8 cellular contexts compared by ENCODE assay signal in the genomic region with DNA sequence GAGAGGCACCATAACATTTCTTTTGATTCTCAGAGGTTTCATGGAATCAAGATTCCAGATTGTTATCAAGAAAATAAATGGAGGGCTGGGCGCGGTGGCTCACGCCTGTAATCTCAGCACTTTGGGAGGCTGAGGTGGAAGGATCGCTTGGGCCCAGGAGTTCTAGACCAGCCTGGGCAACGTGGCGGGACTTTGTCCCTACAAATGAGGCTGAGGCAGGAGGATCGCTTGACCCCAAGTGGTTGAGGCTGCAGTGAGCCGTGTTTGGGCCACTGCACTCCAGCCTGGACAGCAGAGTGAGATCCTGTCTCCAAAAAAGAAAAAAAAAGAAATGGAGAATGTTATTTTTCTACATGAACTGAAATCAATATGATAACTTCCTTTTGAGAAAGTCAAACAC. TPM values are rescaled to one million over a fixed set of nuclear protein-coding genes. Genes with fewer than 3 reads are reported as not detected.
DNase-seq lines count a peak whose midpoint lies in the region; ATAC-seq, FAIRE-seq and TF ChIP-seq lines count a peak whose summit lies in the region.

No MANE protein-coding gene starts in this region.

- no peak overlapping the region for H3K27ac ChIP-seq in heart left ventricle
- no peak overlapping the region for H3K27ac ChIP-seq in K562 (ENCODE audit: extremely low read depth, low read depth, low read length)
- no peak overlapping the region for H3K27ac ChIP-seq in mesenchymal stem cell (ENCODE audit: low read length, poor library complexity, severe bottlenecking)
- H3K27ac ChIP-seq in uterus: no peak overlapping the region

- peak overlapping the region in 1 of 2 experiments; percentile 48 for H3K14ac ChIP-seq in mesenchymal stem cell (ENCODE audit: low read length in 2 of 2)

- DNase-seq in heart left ventricle (no peak), left ventricle myocardium superior (no peak), K562 (ENCODE audit: extremely low read depth in 1 of 4, low spot score in 3 of 4) (peak in 1 of 4 experiments; percentile 19), mesenchymal stem cell (no peak), uterus (no peak), posterior vena cava (ENCODE audit: low spot score) (no peak), GM12892 (ENCODE audit: insufficient read length) (no peak)
- DNase-seq in stimulated activated naive CD4-positive, alpha-beta T cell treated with Interleukin-2 at 50 U/mL for 16 hours (lab: John Stamatoyannopoulos, UW): no peak

- H3K4me1 ChIP-seq in heart left ventricle (peaks cover 10 to 58% (median 45%) of the 10 kb centered on the region in 12 donors), K562 (replicated peaks in 1 of 2; ENCODE audit: control insufficient read depth in 2 of 2, insufficient read depth in 2 of 2, low read length in 2 of 2) (peaks cover 0 to 10% of the 10 kb centered on the region in 2 experiments; a peak in 4 of 5 replicates), mesenchymal stem cell (ENCODE audit: control insufficient read depth, insufficient read depth, low read depth, low read length) (peaks cover 7% of the 10 kb centered on the region), uterus (peaks cover 14 to 17% of the 10 kb centered on the region in 2 donors)

- H2BK15ac ChIP-seq in mesenchymal stem cell (ENCODE audit: low read depth, poor library complexity, severe bottlenecking): no peak overlapping the region

- H3K9me3 ChIP-seq in heart left ventricle (no peaks in the 10 kb centered on the region), K562 (replicated peaks; ENCODE audit: control insufficient read depth, insufficient read depth, low read depth, low read length) (no peaks in the 10 kb centered on the region), mesenchymal stem cell (ENCODE audit: control insufficient read depth, low read length) (no peaks in the 10 kb centered on the region), uterus (no peaks in the 10 kb centered on the region)

- no peak overlapping the region for H2AK5ac ChIP-seq in mesenchymal stem cell (ENCODE audit: low read length, severe bottlenecking)

- no peak overlapping the region for H4K91ac ChIP-seq in mesenchymal stem cell (ENCODE audit: low read length)

- 89 to 96% (median 93%) methylated on average over 8 of the region's 8 CpGs for WGBS in heart left ventricle, 4 donors
- 0% methylated on average over 6 of the region's 8 CpGs for WGBS in K562 (ENCODE audit: insufficient coverage, low coverage, missing lambda C conversion rate)
- WGBS in mesenchymal stem cell: 95% methylated on average over 7 of the region's 8 CpGs

- no peak overlapping the region for H2BK120ac ChIP-seq in mesenchymal stem cell (ENCODE audit: low read depth, low read length)

- CTCF ChIA-PET in K562 (lab: Yijun Ruan, JAX; ENCODE audit: low intra/inter-chr PET ratio): no interaction called here

- H3K9ac ChIP-seq in K562 (ENCODE audit: insufficient read depth in 1 of 2, low read depth in 2 of 2, low read length in 2 of 2) (peak overlapping the region; percentile 85 to 94; a peak in 3 of 4 replicates), mesenchymal stem cell (ENCODE audit: low read length) (peak overlapping the region; percentile 98)

- intact Hi-C loops in heart left ventricle (cut with DNase I) (loop anchor here in 3 of 10 donors (2.0 to 10.0 kb wide), 3 partner anchors 63 to 265 kb away; no protein-coding TSS in a partner anchor), left ventricle myocardium superior (cut with micrococcal nuclease) (loop anchor here (10.0 kb wide), 1 partner anchor 1585 kb away; a partner anchor contains a TSS), K562 (cut with micrococcal nuclease) (loop anchor here (5.0 kb wide), 1 partner anchor 63 kb away; no protein-coding TSS in a partner anchor), uterus (cut with DNase I; ENCODE audit: low total_unique reads) (no loop called here), posterior vena cava (cut with DNase I) (no loop called here)

- H3K4ac ChIP-seq in mesenchymal stem cell (ENCODE audit: low read depth in 1 of 2, low read length in 2 of 2): no peak overlapping the region

- in situ Hi-C loops in K562 (cut with MboI): no loop called here

- TF ChIP-seq POLR2A in heart left ventricle (IDR thresholded peaks at IDR 0.05) (no peak), K562 (conservative IDR thresholded peaks at IDR 0.05) (no peak), uterus (IDR thresholded peaks at IDR 0.05) (no peak), GM12892 (IDR thresholded peaks at IDR 0.05; ENCODE audit: low read depth, low read length) (no peak)

- H3K18ac ChIP-seq in mesenchymal stem cell (ENCODE audit: low read depth in 1 of 2, low read length in 2 of 2): no peak overlapping the region

- H2AFZ ChIP-seq in K562 (ENCODE audit: low read depth, low read length) (no peak overlapping the region), mesenchymal stem cell (ENCODE audit: low read depth, low read length) (no peak overlapping the region)

- no peak for ATAC-seq in heart left ventricle
- ATAC-seq in left ventricle myocardium superior: no peak
- no peak for ATAC-seq in K562

- no peak overlapping the region for H4K8ac ChIP-seq in mesenchymal stem cell (ENCODE audit: low read length)

- BruUV-seq in K562 (replicated peaks; lab: Mats Ljungman, UMichigan): no TSS peak

- H2BK5ac ChIP-seq in mesenchymal stem cell (ENCODE audit: low read depth, low read length, poor library complexity, severe bottlenecking): no peak overlapping the region

- H3K79me2 ChIP-seq in K562 (ENCODE audit: control insufficient read depth, insufficient read depth, low read length): peaks cover 90% of the 10 kb centered on the region

- H3K27me3 ChIP-seq in heart left ventricle (no peaks in the 10 kb centered on the region), K562 (ENCODE audit: control insufficient read depth in 2 of 2, insufficient read depth in 2 of 2, low read length in 2 of 2) (no peaks in the 10 kb centered on the region), mesenchymal stem cell (ENCODE audit: control insufficient read depth in 1 of 2, insufficient read depth in 1 of 2, low read length in 2 of 2) (no peaks in the 10 kb centered on the region), uterus (no peaks in the 10 kb centered on the region)

- peaks cover 2% of the 10 kb centered on the region for H3K79me1 ChIP-seq in mesenchymal stem cell (replicated peaks; ENCODE audit: low read length, poor library complexity, severe bottlenecking)

- H2BK12ac ChIP-seq in mesenchymal stem cell (ENCODE audit: low read length in 2 of 2): no peak overlapping the region

- TF ChIP-seq EP300 in K562 (IDR thresholded peaks at IDR 0.05; ENCODE audit: low read length): no peak

- H4K20me1 ChIP-seq in K562 (replicated peaks; ENCODE audit: control insufficient read depth, insufficient read depth, low read length): peaks cover 2% of the 10 kb centered on the region; the same call in 1 of the 2 replicates

- H3K4me2 ChIP-seq in K562 (ENCODE audit: insufficient read depth, low read length): peak overlapping the region; percentile 87
- H3K4me2 ChIP-seq in mesenchymal stem cell (ENCODE audit: low read length, poor library complexity, severe bottlenecking): peak overlapping the region; percentile 66

- H3K9me1 ChIP-seq in K562 (ENCODE audit: control insufficient read depth, insufficient read depth, low read length): no peaks in the 10 kb centered on the region

- FAIRE-seq in K562 (lab: Jason Lieb, UNC) (no peak), GM12892 (lab: Jason Lieb, UNC) (no peak)

- no peak for TF ChIP-seq RAD21 in K562 (CRISPR knock-in tag; conservative IDR thresholded peaks at IDR 0.05 in 1 of 2, IDR thresholded peaks at IDR 0.05 in 1 of 2)

- POLR2A ChIA-PET in K562 (lab: Yijun Ruan, JAX): interaction anchor here (0.6 to 1.6 kb wide), 3 partner anchors 13 to 1824 kb away, joined by 3 to 5 read pairs (median 4); no protein-coding TSS in a partner anchor

- no peak overlapping the region for H3K23ac ChIP-seq in mesenchymal stem cell (ENCODE audit: low read length in 2 of 2)

- H3K4me3 ChIP-seq in heart left ventricle (peak overlapping the region in 10 of 12 donors; percentile 77 to 95 (median 82)), K562 (peak overlapping the region; percentile 81), mesenchymal stem cell (ENCODE audit: insufficient read depth in 1 of 2, low read depth in 1 of 2, low read length in 2 of 2) (peak overlapping the region; percentile 47 to 93), uterus (peak overlapping the region; percentile 92 to 95)

- TF ChIP-seq CTCF in heart left ventricle (IDR thresholded peaks at IDR 0.05) (no peak), K562 (IDR thresholded peaks at IDR 0.05 in 2 of 3, conservative IDR thresholded peaks at IDR 0.05 in 1 of 3; ENCODE audit: insufficient read depth in 2 of 3, low read depth in 1 of 3, low read length in 3 of 3) (no peak), uterus (IDR thresholded peaks at IDR 0.05) (no peak)

- H3K36me3 ChIP-seq in heart left ventricle: peaks cover 0 to 18% (median 16%) of the 10 kb centered on the region in 9 donors
- H3K36me3 ChIP-seq in K562 (ENCODE audit: control insufficient read depth, insufficient read depth, low read length): peaks cover 22% of the 10 kb centered on the region
- peaks cover 6 to 23% of the 10 kb centered on the region in 2 experiments for H3K36me3 ChIP-seq in mesenchymal stem cell (ENCODE audit: control insufficient read depth in 1 of 2, insufficient read depth in 2 of 2, low read depth in 1 of 2, low read length in 2 of 2)
- H3K36me3 ChIP-seq in uterus: no peaks in the 10 kb centered on the region

RNA-seq across cellular contexts. Expression of a gene that starts 1.3 kb away (rescaled TPM):
- 10 to 100 TPM; 16.9 to 37.5 (median 25.5) TPM for total RNA-seq in heart left ventricle
- polyA plus RNA-seq in heart left ventricle: 10 to 100 TPM in 1 of 2 donors, 1 to 10 TPM in 1; 7.2 to 26.9 TPM
- 18.4 TPM for total RNA-seq in left ventricle myocardium superior
- 63.1 and 71.1 TPM in 2 replicates for total RNA-seq in K562 (2011; cell fraction: chromatin; rRNA removed; ENCODE audit: low replicate concordance)
- 82.7 and 94.5 TPM in 2 replicates for total RNA-seq in K562 (2011; cell fraction: nucleolus; rRNA removed)
- total RNA-seq in K562 (2011; cell fraction: nucleoplasm; rRNA removed): 103 and 120 TPM in 2 replicates
- 26.7 and 31.1 TPM in 2 replicates for total RNA-seq in K562 (2014; rRNA removed)
- total RNA-seq in K562 (2014; rRNA removed; fragmentation: Illumina TruSeq; extraction: Trizol): 46.4 and 52.8 TPM in 2 replicates
- total RNA-seq in K562 (2015; rRNA removed; fragmentation: Illumina TruSeq; extraction: Trizol): 44.6 and 47.1 TPM in 2 replicates
- total RNA-seq in K562 (2021): 40.2 and 41.4 TPM in 2 replicates
- 66.0 and 66.9 TPM in 2 replicates for polyA plus RNA-seq in K562 (2011; rRNA removed)
- 38.3 and 52.0 TPM in 2 replicates for polyA plus RNA-seq in K562 (2011; cell fraction: cytosol; rRNA removed)
- polyA plus RNA-seq in K562 (2011; cell fraction: nucleus; rRNA removed): 24.9 and 38.9 TPM in 2 replicates
- polyA plus RNA-seq in K562 (2012): 17.4 and 20.9 TPM in 2 replicates
- polyA plus RNA-seq in K562 (2014; fragmentation: Illumina TruSeq; extraction: Trizol): 28.3 and 32.5 TPM in 2 replicates
- polyA plus RNA-seq in K562 (2014; fragmentation: Nextera tagmentation; extraction: Ambion mirVana): 10 to 100 TPM; 18.4 to 24.0 TPM
- 23.0 and 23.7 TPM in 2 replicates for polyA plus RNA-seq in K562 (2014; rRNA removed)
- polyA minus RNA-seq in K562 (2011; rRNA and poly(A)+ RNA removed): 134 and 169 TPM in 2 replicates
- 55.0 and 60.7 TPM in 2 replicates for polyA minus RNA-seq in K562 (2011; cell fraction: cytosol; rRNA and poly(A)+ RNA removed)
- 16.2 and 28.7 TPM in 2 replicates for polyA minus RNA-seq in K562 (2011; cell fraction: nucleus; rRNA and poly(A)+ RNA removed)
- polyA plus RNA-seq in mesenchymal stem cell (2013, experiment 1 of 2): 40.1 TPM
- polyA plus RNA-seq in mesenchymal stem cell (2013, experiment 2 of 2): 41.8 TPM
- total RNA-seq in uterus: 100 to 1,000 TPM in 1 of 4 donors, 10 to 100 TPM in 3; 26.8 to 131 (median 38.7) TPM
- 10 to 100 TPM; 37.9 to 43.4 TPM for total RNA-seq in posterior vena cava
- 32.3 TPM for polyA plus RNA-seq in GM12892 (2012; ENCODE audit: missing spikeins)

RNA-seq across cellular contexts. Expression of a gene that starts 1.7 kb away (rescaled TPM):
- total RNA-seq in heart left ventricle (100 to 1,000 TPM in 7 of 9 donors, 10 to 100 TPM in 2; 44.3 to 147 (median 128) TPM), left ventricle myocardium superior (100.0 TPM), K562 (2014; rRNA removed) (78.2 and 162 TPM in 2 replicates), K562 (2014; rRNA removed; fragmentation: Illumina TruSeq; extraction: Trizol) (245 and 297 TPM in 2 replicates), K562 (2015; rRNA removed; fragmentation: Illumina TruSeq; extraction: Trizol) (236 and 260 TPM in 2 replicates), K562 (2021) (247 and 250 TPM in 2 replicates), uterus (100 to 1,000 TPM in 3 of 4 donors, 1 to 10 TPM in 1; 8.7 to 226 (median 149) TPM), posterior vena cava (100 to 1,000 TPM; 126 to 132 TPM)
- polyA plus RNA-seq in heart left ventricle (100 to 1,000 TPM; 111 to 143 TPM), K562 (2011; rRNA removed) (213 and 281 TPM in 2 replicates), K562 (2014; fragmentation: Illumina TruSeq; extraction: Trizol) (228 and 255 TPM in 2 replicates), K562 (2014; fragmentation: Nextera tagmentation; extraction: Ambion mirVana) (100 to 1,000 TPM; 292 to 474 TPM), K562 (2014; rRNA removed) (207 and 239 TPM in 2 replicates)
- 26.1 and 39.0 TPM in 2 replicates for total RNA-seq in K562 (2011; cell fraction: chromatin; rRNA removed; ENCODE audit: low replicate concordance)
- 26.8 and 29.5 TPM in 2 replicates for total RNA-seq in K562 (2011; cell fraction: nucleolus; rRNA removed)
- total RNA-seq in K562 (2011; cell fraction: nucleoplasm; rRNA removed): 45.2 and 60.2 TPM in 2 replicates
- polyA plus RNA-seq in K562 (2011; cell fraction: cytosol; rRNA removed): 116 and 153 TPM in 2 replicates
- 37.2 and 52.9 TPM in 2 replicates for polyA plus RNA-seq in K562 (2011; cell fraction: nucleus; rRNA removed)
- 163 and 363 TPM in 2 replicates for polyA plus RNA-seq in K562 (2012)
- 104 and 137 TPM in 2 replicates for polyA minus RNA-seq in K562 (2011; rRNA and poly(A)+ RNA removed)
- 88.4 and 123 TPM in 2 replicates for polyA minus RNA-seq in K562 (2011; cell fraction: cytosol; rRNA and poly(A)+ RNA removed)
- 30.4 and 61.5 TPM in 2 replicates for polyA minus RNA-seq in K562 (2011; cell fraction: nucleus; rRNA and poly(A)+ RNA removed)
- polyA plus RNA-seq in mesenchymal stem cell (2013, experiment 1 of 2): 165 TPM
- 170 TPM for polyA plus RNA-seq in mesenchymal stem cell (2013, experiment 2 of 2)
- 427 TPM for polyA plus RNA-seq in GM12892 (2012; ENCODE audit: missing spikeins)

Comparison
In these comparisons a context has a peak if more than half of its experiments do, and no peak if none do; other contexts are left out.
1. intact Hi-C loops: an anchor here in left ventricle myocardium superior (10.0 kb wide) and K562 (5.0 kb wide); none called in uterus and posterior vena cava.